In genomic region chr2:85767803-85768665, GRCh38 we compare ENCODE assay signal across 17 cellular contexts. TPM values are rescaled to one million over a fixed set of nuclear protein-coding genes. Genes with fewer than 3 reads are reported as not detected.
DNase-seq lines count a peak whose midpoint lies in the region; ATAC-seq and TF ChIP-seq lines count a peak whose summit lies in the region.
"Had no signal": no experiment of that assay in that cellular context is flagged by ENCODE, and none has a peak within 500 bp of the region (broad histone marks: within the 10 kb centered on the region; RNA-seq: fewer than 3 reads in every experiment).

No MANE protein-coding gene starts in this region.

- H3K9ac ChIP-seq in trophoblast cell (ENCODE audit: low read length): no peak overlapping the region

- peaks cover 1% of the 10 kb centered on the region for H3K79me2 ChIP-seq in trophoblast cell (ENCODE audit: control insufficient read depth, insufficient read depth, low read length, poor library complexity)

- no peak for TF ChIP-seq POLR2A in esophagus muscularis mucosa (IDR thresholded peaks at IDR 0.05; ENCODE audit: low read depth)
- TF ChIP-seq POLR2A in vagina (IDR thresholded peaks at IDR 0.05): no peak

- H2AK5ac ChIP-seq in trophoblast cell (ENCODE audit: low read length): no peak overlapping the region

- WGBS in esophagus muscularis mucosa: 74% methylated on average over 12 of the region's 12 CpGs
- no CpG with 5 or more reads among the region's 12 CpGs for WGBS in trophoblast cell (ENCODE audit: extremely low coverage, insufficient coverage, insufficient read length)

- H3K4me3 ChIP-seq in right atrium auricular region (no peak overlapping the region), esophagus muscularis mucosa (peak overlapping the region in 2 of 4 donors; percentile 1 to 6), trophoblast cell (ENCODE audit: low read depth, low read length) (no peak overlapping the region), vagina (no peak overlapping the region)

- ATAC-seq in Right ventricle myocardium inferior: no peak
- no peak for ATAC-seq in GM21528 (IDR thresholded peaks at IDR 0.05; ENCODE audit: low FRiP score, unreplicated experiment)
- ATAC-seq: CD8-positive, alpha-beta T cell; stimulated activated naive B cell treated with anti-CD40 and anti-IgM and Interleukin-4, amounts not matched to agents 10 μg/mL and 1 μg/mL and 100 μg/mL, for 72 hours had no signal

- H3K79me1 ChIP-seq in trophoblast cell (ENCODE audit: low read length): peaks cover 10% of the 10 kb centered on the region

- H4K8ac ChIP-seq in trophoblast cell (ENCODE audit: low read depth, low read length): no peak overlapping the region

- H2BK120ac ChIP-seq in trophoblast cell (ENCODE audit: insufficient read depth, low read length, poor library complexity): peak overlapping the region; percentile 25

- no peak overlapping the region for H2AFZ ChIP-seq in trophoblast cell (ENCODE audit: insufficient read depth, low read length, poor library complexity)

- H2BK12ac ChIP-seq in trophoblast cell (ENCODE audit: low read length): peak overlapping the region; percentile 18

- H3K9me3 ChIP-seq in right atrium auricular region: no peaks in the 10 kb centered on the region
- H3K9me3 ChIP-seq in esophagus muscularis mucosa: no peaks in the 10 kb centered on the region
- no peaks in the 10 kb centered on the region for H3K9me3 ChIP-seq in trophoblast cell (ENCODE audit: insufficient read depth, low read depth, low read length)
- no peaks in the 10 kb centered on the region for H3K9me3 ChIP-seq in vagina
- H3K9me3 ChIP-seq: neutrophil had no signal

- no peak overlapping the region for H3K4ac ChIP-seq in trophoblast cell (ENCODE audit: low read depth, low read length)

- TF ChIP-seq EP300 in esophagus muscularis mucosa (IDR thresholded peaks at IDR 0.05): no peak

- H3K36me3 ChIP-seq in right atrium auricular region (peaks cover 43% of the 10 kb centered on the region), esophagus muscularis mucosa (peaks cover 0 to 61% (median 53%) of the 10 kb centered on the region in 4 donors), trophoblast cell (ENCODE audit: control insufficient read depth in 1 of 2, insufficient read depth in 2 of 2, low read length in 2 of 2) (no peaks in the 10 kb centered on the region), vagina (peaks cover 0 to 5% of the 10 kb centered on the region in 2 donors)
- H3K36me3 ChIP-seq: brain microvascular endothelial cell, neutrophil had no signal

- no peak overlapping the region for H3K18ac ChIP-seq in trophoblast cell (ENCODE audit: low read length)

- no peak for TF ChIP-seq CTCF in right atrium auricular region (IDR thresholded peaks at IDR 0.05)
- no peak for TF ChIP-seq CTCF in esophagus muscularis mucosa (IDR thresholded peaks at IDR 0.05)
- TF ChIP-seq CTCF in vagina (IDR thresholded peaks at IDR 0.05): no peak

- DNase-seq in right atrium auricular region (ENCODE audit: low spot score) (no peak), Right ventricle myocardium inferior (ENCODE audit: missing footprints) (no peak), esophagus muscularis mucosa (ENCODE audit: extremely low spot score) (no peak), trophoblast cell (peak; percentile 89 to 93), vagina (ENCODE audit: extremely low spot score in 2 of 2) (no peak), HPDE6-E6E7 (ENCODE audit: extremely low spot score) (no peak), AG08395 (ENCODE audit: low spot score) (no peak)
- DNase-seq: activated CD4-positive, CD25-positive, alpha-beta regulatory T cell treated with anti-CD3 and anti-CD28 coated beads, Interleukin-2, amount 50 U/mL, for 72 hours; activated naive CD8-positive, alpha-beta T cell treated with anti-CD3 and anti-CD28 coated beads for 36 hours; CD8-positive, alpha-beta T cell; KG1; NCI-H446 treated with DMSO at 0.1 percent for 48 hours; stimulated activated naive B cell treated with anti-CD40 and anti-IgM and Interleukin-4, amounts not matched to agents 10 μg/mL and 1 μg/mL and 100 μg/mL, for 72 hours; T1000 had no signal

- no peak overlapping the region for H3K23ac ChIP-seq in trophoblast cell (ENCODE audit: low read length)

- no peak overlapping the region for H4K91ac ChIP-seq in trophoblast cell (ENCODE audit: low read depth, low read length)

- H3K27ac ChIP-seq in right atrium auricular region (peak overlapping the region; percentile 51 to 59), esophagus muscularis mucosa (replicated peaks in 1 of 4) (peak overlapping the region; percentile 2 to 91 (median 65)), trophoblast cell (ENCODE audit: low read depth, low read length) (no peak overlapping the region), vagina (peak overlapping the region; percentile 90)
- H3K27ac ChIP-seq: brain microvascular endothelial cell, neutrophil had no signal

- peaks cover 0 to 92% of the 10 kb centered on the region in 2 donors for H3K4me1 ChIP-seq in right atrium auricular region
- H3K4me1 ChIP-seq in esophagus muscularis mucosa: peaks cover 86 to 98% (median 93%) of the 10 kb centered on the region in 4 donors
- peaks cover 52 to 62% of the 10 kb centered on the region in 2 experiments for H3K4me1 ChIP-seq in trophoblast cell (ENCODE audit: control insufficient read depth in 1 of 2, insufficient read depth in 2 of 2, low read length in 2 of 2)
- H3K4me1 ChIP-seq in vagina: peaks cover 93% of the 10 kb centered on the region

- intact Hi-C loops in Right ventricle myocardium inferior (cut with DNase I): no loop called here
- intact Hi-C loops in esophagus muscularis mucosa (cut with DNase I): no loop called here
- intact Hi-C loops in vagina (cut with DNase I): no loop called here

- no peak overlapping the region for H3K14ac ChIP-seq in trophoblast cell (ENCODE audit: low read length)

- H2BK5ac ChIP-seq in trophoblast cell (ENCODE audit: low read depth, low read length, poor library complexity): no peak overlapping the region

- no peak overlapping the region for H3K4me2 ChIP-seq in trophoblast cell (ENCODE audit: low read length)

- H4K12ac ChIP-seq in trophoblast cell (ENCODE audit: low read depth, low read length): no peak overlapping the region

- H3K27me3 ChIP-seq in right atrium auricular region (no peaks in the 10 kb centered on the region), esophagus muscularis mucosa (no peaks in the 10 kb centered on the region), trophoblast cell (ENCODE audit: insufficient read depth, low read length) (no peaks in the 10 kb centered on the region), vagina (no peaks in the 10 kb centered on the region)
- H3K27me3 ChIP-seq: brain microvascular endothelial cell had no signal

RNA-seq across cellular contexts. Expression of gene ATOH8, which starts 14.2 kb away (rescaled TPM):
- total RNA-seq in right atrium auricular region (100 to 1,000 TPM in 1 of 2 donors, 10 to 100 TPM in 1; 35.1 to 116 TPM), Right ventricle myocardium inferior (29.1 TPM), esophagus muscularis mucosa (100 to 1,000 TPM in 1 of 4 donors, 10 to 100 TPM in 3; 41.1 to 124 (median 62.5) TPM), vagina (66.5 TPM)
- 1.8 and 2.0 TPM in 2 replicates for polyA plus RNA-seq in trophoblast cell (2013)
- total RNA-seq: activated naive CD8-positive, alpha-beta T cell treated with anti-CD3 and anti-CD28 coated beads for 36 hours had no signal

Comparison
In these comparisons a context has a peak if more than half of its experiments do, and no peak if none do; other contexts are left out.
1. DNase-seq: peak in trophoblast cell (2 of 2); none in right atrium auricular region (single experiment), Right ventricle myocardium inferior (single experiment), esophagus muscularis mucosa (single experiment), vagina (0 of 2), HPDE6-E6E7 (single experiment) and AG08395 (single experiment).